In the genomic region with DNA sequence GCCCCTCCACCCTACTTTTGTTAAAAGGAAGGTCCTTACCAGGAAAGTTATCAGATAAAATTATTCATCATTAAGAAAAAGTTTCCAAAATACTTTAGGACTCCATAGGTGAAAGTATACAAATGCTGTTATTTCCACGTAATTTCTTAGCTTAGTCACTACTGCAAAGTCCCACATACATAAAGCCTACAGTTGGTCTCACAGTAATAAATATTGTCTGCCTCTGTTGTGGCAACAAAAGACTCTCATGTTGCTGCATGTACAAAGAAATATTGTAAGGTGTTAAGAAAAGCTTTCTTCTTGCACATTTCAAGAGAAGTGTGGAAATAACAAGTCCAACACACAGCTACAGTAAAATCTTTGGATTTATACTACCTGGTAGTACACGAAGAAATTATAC, we compare ENCODE assay signal across 29 cellular contexts.
"Had no signal": no experiment of that assay in that cellular context is flagged by ENCODE, and none has a peak within 500 bp of the region (broad histone marks: within the 10 kb centered on the region; RNA-seq: fewer than 3 reads in every experiment).

No MANE protein-coding gene starts in this region.

- H3K9me3 ChIP-seq: ascending aorta, esophagus muscularis mucosa, pancreas, prostate gland, sigmoid colon, tibial nerve had no signal

- H3K27me3 Mint-ChIP-seq: activated CD4-positive, alpha-beta memory T cell treated with anti-CD3 and anti-CD28 coated beads for 36 hours; central memory CD8-positive, alpha-beta T cell; dendritic cell treated with granulocyte-macrophage colony-stimulating factor and Interleukin-4, amounts not matched to agents 40 ng/mL and 50 ng/mL, for 4 days; naive B cell had no signal

- H3K9me3 Mint-ChIP-seq: activated CD4-positive, alpha-beta memory T cell treated with anti-CD3 and anti-CD28 coated beads for 36 hours; activated CD4-positive, alpha-beta T cell treated with anti-CD3 and anti-CD28 coated beads, Interleukin-2, amount 10 ng/mL, durations not matched to agents 24 days and 14 days; activated naive CD4-positive, alpha-beta T cell treated with anti-CD3 and anti-CD28 coated beads, Interleukin-2, amount 10 ng/mL, durations not matched to agents 7 days and 5 days; activated naive CD8-positive, alpha-beta T cell treated with anti-CD3 and anti-CD28 coated beads, Interleukin-2, amount 10 ng/mL, durations not matched to agents 7 days and 5 days; activated T-helper 1 cell treated with anti-CD3 and anti-CD28 coated beads, Interleukin-12 subunit alpha, Interleukin-12 subunit beta, Interleukin-2, Interleukin-4 antibody, amounts not matched to agents 30 ng/mL and 10 ng/mL and 1 ng/mL, durations not matched to agents 14 hours and 24 hours and 36 hours; central memory CD8-positive, alpha-beta T cell; dendritic cell treated with granulocyte-macrophage colony-stimulating factor and Interleukin-4, amounts not matched to agents 40 ng/mL and 50 ng/mL, for 4 days; naive B cell; T-helper 1 cell treated with Interleukin-12 subunit alpha and Interleukin-12 subunit beta and Interleukin-4 antibody, amounts not matched to agents 30 μg/mL and 1 μg/mL, for 36 hours had no signal

- H3K36me3 Mint-ChIP-seq: activated CD4-positive, alpha-beta memory T cell treated with anti-CD3 and anti-CD28 coated beads for 36 hours; activated naive CD4-positive, alpha-beta T cell treated with anti-CD3 and anti-CD28 coated beads, Interleukin-2, amount 10 ng/mL, durations not matched to agents 7 days and 5 days; activated naive CD8-positive, alpha-beta T cell treated with anti-CD3 and anti-CD28 coated beads, Interleukin-2, amount 10 ng/mL, durations not matched to agents 7 days and 5 days; naive B cell had no signal

- H3K4me3 ChIP-seq: ascending aorta, esophagus muscularis mucosa, pancreas, prostate gland, sigmoid colon, tibial nerve had no signal

- H3K4me3 Mint-ChIP-seq: activated CD4-positive, alpha-beta memory T cell treated with anti-CD3 and anti-CD28 coated beads for 36 hours; activated CD4-positive, alpha-beta T cell treated with anti-CD3 and anti-CD28 coated beads, Interleukin-2, amount 10 ng/mL, durations not matched to agents 24 days and 14 days; activated naive CD4-positive, alpha-beta T cell treated with anti-CD3 and anti-CD28 coated beads, Interleukin-2, amount 10 ng/mL, durations not matched to agents 7 days and 5 days; activated naive CD8-positive, alpha-beta T cell treated with anti-CD3 and anti-CD28 coated beads, Interleukin-2, amount 10 ng/mL, durations not matched to agents 7 days and 5 days; activated T-helper 1 cell treated with anti-CD3 and anti-CD28 coated beads, Interleukin-12 subunit alpha, Interleukin-12 subunit beta, Interleukin-2, Interleukin-4 antibody, amounts not matched to agents 30 ng/mL and 10 ng/mL and 1 ng/mL, durations not matched to agents 14 hours and 24 hours and 36 hours; central memory CD8-positive, alpha-beta T cell; dendritic cell treated with granulocyte-macrophage colony-stimulating factor and Interleukin-4, amounts not matched to agents 40 ng/mL and 50 ng/mL, for 4 days; naive B cell; T-helper 1 cell treated with Interleukin-12 subunit alpha and Interleukin-12 subunit beta and Interleukin-4 antibody, amounts not matched to agents 30 μg/mL and 1 μg/mL, for 36 hours had no signal

- H3K27me3 ChIP-seq: ascending aorta, brain microvascular endothelial cell, esophagus muscularis mucosa, pancreas, sigmoid colon, tibial nerve had no signal

- DNase-seq: activated CD4-positive, alpha-beta memory T cell treated with anti-CD3 and anti-CD28 coated beads for 36 hours; activated CD4-positive, alpha-beta T cell treated with anti-CD3 and anti-CD28 coated beads, Interleukin-2, amount 10 ng/mL, durations not matched to agents 24 days and 14 days; activated CD8-positive, alpha-beta memory T cell treated with anti-CD3 and anti-CD28 coated beads, Interleukin-2, amount 50 U/mL, for 4 hours; activated effector memory CD4-positive, alpha-beta T cell treated with anti-CD3 and anti-CD28 coated beads, Interleukin-2, amount 50 U/mL, for 16 hours; activated naive CD4-positive, alpha-beta T cell treated with anti-CD3 and anti-CD28 coated beads, Interleukin-2, amount 10 ng/mL, durations not matched to agents 7 days and 5 days; activated naive CD8-positive, alpha-beta T cell treated with anti-CD3 and anti-CD28 coated beads, Interleukin-2, amount 10 ng/mL, durations not matched to agents 7 days and 5 days; activated T-cell treated with anti-CD3 and anti-CD28 coated beads, Interleukin-2, amount 50 U/mL, for 1 hour; brain microvascular endothelial cell; foreskin melanocyte; left ventricle myocardium superior; naive B cell; nucleus accumbens; pancreas; retina; sigmoid colon; stimulated activated CD4-positive, alpha-beta T cell treated with anti-CD3 and anti-CD28 coated beads, Interleukin-15, amount 100 ng/mL, for 24 hours; stimulated activated CD4-positive, alpha-beta T cell treated with anti-CD3 and anti-CD28 coated beads, Interleukin-2, amount 100 ng/mL, for 24 hours; stimulated activated naive CD4-positive, alpha-beta T cell; T-helper 9 cell had no signal

- H3K36me3 ChIP-seq: ascending aorta, brain microvascular endothelial cell, esophagus muscularis mucosa, pancreas, prostate gland, sigmoid colon, tibial nerve had no signal

- H3K27ac Mint-ChIP-seq: activated CD4-positive, alpha-beta memory T cell treated with anti-CD3 and anti-CD28 coated beads for 36 hours; activated CD4-positive, alpha-beta T cell treated with anti-CD3 and anti-CD28 coated beads, Interleukin-2, amount 10 ng/mL, durations not matched to agents 24 days and 14 days; activated naive CD4-positive, alpha-beta T cell treated with anti-CD3 and anti-CD28 coated beads, Interleukin-2, amount 10 ng/mL, durations not matched to agents 7 days and 5 days; activated naive CD8-positive, alpha-beta T cell treated with anti-CD3 and anti-CD28 coated beads, Interleukin-2, amount 10 ng/mL, durations not matched to agents 7 days and 5 days; activated T-helper 1 cell treated with anti-CD3 and anti-CD28 coated beads, Interleukin-12 subunit alpha, Interleukin-12 subunit beta, Interleukin-2, Interleukin-4 antibody, amounts not matched to agents 30 ng/mL and 10 ng/mL and 1 ng/mL, durations not matched to agents 14 hours and 24 hours and 36 hours; dendritic cell treated with granulocyte-macrophage colony-stimulating factor and Interleukin-4, amounts not matched to agents 40 ng/mL and 50 ng/mL, for 4 days; T-helper 1 cell treated with Interleukin-12 subunit alpha and Interleukin-12 subunit beta and Interleukin-4 antibody, amounts not matched to agents 30 μg/mL and 1 μg/mL, for 36 hours had no signal

- H3K4me1 Mint-ChIP-seq: activated naive CD4-positive, alpha-beta T cell treated with anti-CD3 and anti-CD28 coated beads, Interleukin-2, amount 10 ng/mL, durations not matched to agents 7 days and 5 days; central memory CD8-positive, alpha-beta T cell had no signal

- H3K27ac ChIP-seq: ascending aorta, brain microvascular endothelial cell, esophagus muscularis mucosa, pancreas, prostate gland, VCaP had no signal

- ATAC-seq: activated CD4-positive, CD25-positive, alpha-beta regulatory T cell treated with anti-CD3 and anti-CD28 coated beads, Interleukin-2, amount 50 U/mL, for 24 hours; pancreas had no signal
